3 cellular contexts compared by ENCODE assay signal in the genomic region with DNA sequence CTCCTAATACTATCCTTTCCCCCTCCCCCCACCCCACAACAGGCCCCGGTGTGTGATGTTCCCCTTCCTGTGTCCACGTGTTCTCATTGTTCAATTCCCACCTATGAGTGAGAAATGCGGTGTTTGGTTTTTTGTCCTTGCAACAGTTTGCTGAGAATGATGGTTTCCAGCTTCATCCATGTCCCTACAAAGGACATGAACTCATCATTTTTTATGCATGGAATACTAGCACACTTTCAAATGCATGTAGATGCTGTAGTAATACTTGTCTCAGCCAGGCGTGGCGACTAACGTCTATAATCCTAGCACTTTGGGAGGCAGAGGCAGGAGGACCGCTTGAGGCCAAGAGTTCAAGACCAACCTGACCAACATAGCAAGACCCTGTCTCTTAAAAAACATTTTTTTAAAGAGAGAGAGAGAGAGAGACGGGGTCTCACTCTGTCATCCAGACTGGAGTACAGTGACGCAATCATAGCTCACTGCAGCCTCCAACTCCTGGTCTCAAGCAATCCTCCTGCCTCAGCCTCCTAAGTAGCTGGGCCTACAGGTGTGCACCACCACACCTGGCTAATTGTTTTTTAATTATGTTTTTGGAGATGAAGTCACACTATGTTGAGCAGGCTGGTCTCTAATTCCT.
TF ChIP-seq lines count a peak whose summit lies in the region.

No MANE protein-coding gene starts in this region.

TF ChIP-seq in Ishikawa, 13 proteins besides CTCF, POLR2A, EP300 and RAD21:
- peak; percentile 45 for TF ChIP-seq CEBPB (IDR thresholded peaks at IDR 0.05)

TF ChIP-seq in K562, 482 proteins besides CTCF, POLR2A, EP300 and RAD21:
- TF ChIP-seq KDM1A (IDR thresholded peaks at IDR 0.05) (0 out of 4 replicates have a peak, but pooled peaks of 1 of the 2 experiments have one; percentile 6), CEBPB (tag; IDR thresholded peaks at IDR 0.05) (peak; percentile 61), RBM25 (IDR thresholded peaks at IDR 0.05; ENCODE audit: low read depth, low read length, severe bottlenecking) (peak; percentile 39), ZNF121 (CRISPR knock-in tag; conservative IDR thresholded peaks at IDR 0.05) (peak; percentile 79), CEBPG (CRISPR knock-in tag; IDR thresholded peaks at IDR 0.05) (peak; percentile 43; the same call in 1 of the 2 replicates), CEBPG (tag; conservative IDR thresholded peaks at IDR 0.05 in 1 of 2, IDR thresholded peaks at IDR 0.05 in 1 of 2) (0 out of 4 replicates have a peak, but pooled peaks of 1 of the 2 experiments have one; percentile 26)

TF ChIP-seq in HepG2, 621 proteins besides CTCF, POLR2A, EP300 and RAD21:
- TF ChIP-seq ZNF121 (CRISPR knock-in tag; IDR thresholded peaks at IDR 0.05): peak; percentile 64; the same call in 1 of the 2 replicates
- peak; percentile 38 for TF ChIP-seq CEBPB (IDR thresholded peaks at IDR 0.05; ENCODE audit: borderline replicate concordance, low read depth, low read length)
- peak; percentile 68 for TF ChIP-seq ZMYM3 (CRISPR knock-in tag; IDR thresholded peaks at IDR 0.05)
- TF ChIP-seq, protein P1, sequence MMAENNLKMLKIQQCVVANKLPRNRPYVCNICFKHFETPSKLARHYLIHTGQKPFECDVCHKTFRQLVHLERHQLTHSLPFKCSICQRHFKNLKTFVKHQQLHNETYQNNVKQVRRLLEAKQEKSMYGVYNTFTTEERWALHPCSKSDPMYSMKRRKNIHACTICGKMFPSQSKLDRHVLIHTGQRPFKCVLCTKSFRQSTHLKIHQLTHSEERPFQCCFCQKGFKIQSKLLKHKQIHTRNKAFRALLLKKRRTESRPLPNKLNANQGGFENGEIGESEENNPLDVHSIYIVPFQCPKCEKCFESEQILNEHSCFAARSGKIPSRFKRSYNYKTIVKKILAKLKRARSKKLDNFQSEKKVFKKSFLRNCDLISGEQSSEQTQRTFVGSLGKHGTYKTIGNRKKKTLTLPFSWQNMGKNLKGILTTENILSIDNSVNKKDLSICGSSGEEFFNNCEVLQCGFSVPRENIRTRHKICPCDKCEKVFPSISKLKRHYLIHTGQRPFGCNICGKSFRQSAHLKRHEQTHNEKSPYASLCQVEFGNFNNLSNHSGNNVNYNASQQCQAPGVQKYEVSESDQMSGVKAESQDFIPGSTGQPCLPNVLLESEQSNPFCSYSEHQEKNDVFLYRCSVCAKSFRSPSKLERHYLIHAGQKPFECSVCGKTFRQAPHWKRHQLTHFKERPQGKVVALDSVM (CRISPR knock-in tag; IDR thresholded peaks at IDR 0.05): peak; percentile 92
